8 cellular contexts compared by ENCODE assay signal in the genomic region with DNA sequence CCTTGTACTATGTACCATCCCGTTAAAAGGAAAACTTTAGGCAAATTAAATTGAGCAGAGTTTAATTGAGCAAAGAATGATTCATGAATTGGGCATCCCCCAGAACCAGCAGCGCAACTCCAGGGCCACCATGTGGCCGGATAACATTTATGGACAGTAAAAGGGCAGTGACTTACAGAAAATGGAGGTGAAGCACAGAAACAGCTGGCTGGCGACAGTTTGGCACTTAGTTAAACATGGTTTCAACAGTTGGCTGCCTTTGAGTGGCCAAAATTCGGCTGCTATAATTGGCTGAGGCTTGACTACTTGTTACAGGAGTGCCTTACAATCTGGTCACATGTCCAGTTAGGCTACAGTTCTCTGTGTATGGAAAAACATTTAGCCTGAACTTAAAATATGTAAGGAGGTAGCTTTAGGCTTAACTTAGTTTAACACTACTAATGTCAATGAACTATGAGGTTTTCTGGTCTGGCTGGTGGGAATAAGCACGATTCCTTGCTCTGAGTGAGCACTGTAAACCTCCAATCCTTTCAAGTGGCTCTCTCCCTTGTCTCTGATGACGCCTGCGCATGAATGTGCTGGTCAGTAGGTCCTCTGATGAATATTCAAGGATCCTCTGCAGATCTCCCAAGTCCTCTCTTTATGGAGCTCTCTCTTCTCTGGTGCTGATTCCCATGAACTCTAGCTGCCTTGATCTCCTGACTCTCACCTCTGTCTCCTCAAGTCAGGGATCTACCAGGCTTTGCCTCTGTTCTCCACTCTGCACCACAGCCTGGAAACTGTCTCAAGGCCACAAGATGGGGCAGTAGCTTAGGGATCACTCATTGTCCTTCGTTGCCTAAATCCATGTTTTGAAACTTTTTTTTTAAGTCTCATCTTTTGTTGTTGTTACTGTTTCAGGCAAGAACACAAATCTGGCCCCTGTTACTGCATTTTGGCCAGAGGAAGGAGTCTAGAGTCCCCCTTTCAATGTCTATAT. TPM values are rescaled to one million over a fixed set of nuclear protein-coding genes. Genes with fewer than 3 reads are reported as not detected.
A peak's percentile ranks its signal among the peaks of the same experiment; 100 is the strongest.
DNase-seq lines count a peak whose midpoint lies in the region; ATAC-seq and TF ChIP-seq lines count a peak whose summit lies in the region.

No MANE protein-coding gene starts in this region.

- peak; percentile 6 for TF ChIP-seq CTCF in GM12865 (IDR thresholded peaks at IDR 0.05; ENCODE audit: insufficient read depth, low read depth, low read length, missing control alignments)
- peak; percentile 81 for TF ChIP-seq CTCF in PC-3 (conservative IDR thresholded peaks at IDR 0.05; ENCODE audit: low read depth, low read length)
- TF ChIP-seq CTCF in osteoblast (IDR thresholded peaks at IDR 0.05; ENCODE audit: extremely low read depth, low read depth, low read length), result peak; percentile 77

- intact Hi-C loops in PC-3 (cut with micrococcal nuclease), result loop anchor here (1.0 to 2.0 kb wide), 6 partner anchors 39 to 267 kb away; a partner anchor contains a TSS

- CTCF ChIA-PET in PC-3 (lab: Charles Lee), result interaction anchor here (0.5 to 1.9 kb wide), 16 partner anchors 10 to 682 kb away, joined by 3 to 20 read pairs (median 4); no protein-coding TSS in a partner anchor

- H3K9me2 ChIP-seq in PC-3 (replicated peaks; ENCODE audit: low read length), result no peaks in the 10 kb centered on the region

- no peak overlapping the region for H3K4me3 ChIP-seq in GM12865 (ENCODE audit: low read depth, low read length)
- peak overlapping the region; percentile 26 for H3K4me3 ChIP-seq in PC-3 (ENCODE audit: low read length)
- no peak overlapping the region for H3K4me3 ChIP-seq in esophagus (ENCODE audit: low read depth in 1 of 2, low read length in 2 of 2)
- peak overlapping the region; percentile 49 for H3K4me3 ChIP-seq in osteoblast (ENCODE audit: insufficient read depth, low read length)

- peak overlapping the region; percentile 43 for H3K9ac ChIP-seq in PC-3 (ENCODE audit: low read length)

- H3K4me2 ChIP-seq in PC-3 (ENCODE audit: low read length) (peak overlapping the region; percentile 65), osteoblast (ENCODE audit: insufficient read depth, low read length) (peak overlapping the region; percentile 88)

- no peaks in the 10 kb centered on the region for H3K36me3 ChIP-seq in PC-3 (ENCODE audit: low read depth, low read length)
- H3K36me3 ChIP-seq in esophagus (ENCODE audit: control insufficient read depth in 2 of 2, insufficient read depth in 2 of 2, low read length in 1 of 2), result no peaks in the 10 kb centered on the region
- H3K36me3 ChIP-seq in osteoblast (ENCODE audit: insufficient read depth, low read length), result no peaks in the 10 kb centered on the region

- H2AFZ ChIP-seq in PC-3 (ENCODE audit: low read length) (peak overlapping the region; percentile 88), osteoblast (ENCODE audit: low read length) (peak overlapping the region; percentile 73)

- WGBS in esophagus, 2 donors, result 62 to 72% methylated on average over 9 of the region's 9 CpGs

- no TSS peak for BruUV-seq in PC-3 (replicated peaks; lab: Mats Ljungman, UMichigan)

- H3K79me2 ChIP-seq in PC-3 (ENCODE audit: low read length), result no peaks in the 10 kb centered on the region
- no peaks in the 10 kb centered on the region for H3K79me2 ChIP-seq in osteoblast (ENCODE audit: insufficient read depth, low read length)

- H4K20me1 ChIP-seq in PC-3 (ENCODE audit: low read length) (no peaks in the 10 kb centered on the region), osteoblast (ENCODE audit: insufficient read depth, low read length) (no peaks in the 10 kb centered on the region)

- H3K27me3 ChIP-seq in PC-3 (ENCODE audit: low read length), result no peaks in the 10 kb centered on the region
- H3K27me3 ChIP-seq in esophagus (ENCODE audit: control insufficient read depth in 1 of 2, insufficient read depth in 2 of 2, low read length in 2 of 2), result no peaks in the 10 kb centered on the region
- no peaks in the 10 kb centered on the region for H3K27me3 ChIP-seq in osteoblast (ENCODE audit: insufficient read depth, low read length)

- peak; percentile 92 for ATAC-seq in PC-3
- ATAC-seq in HG02798 (IDR thresholded peaks at IDR 0.05; ENCODE audit: poor library complexity, unreplicated experiment), result no peak
- no peak for ATAC-seq in HG02610 (IDR thresholded peaks at IDR 0.05; ENCODE audit: unreplicated experiment)
- no peak for ATAC-seq in HG03354 (IDR thresholded peaks at IDR 0.05; ENCODE audit: poor library complexity, severe bottlenecking, unreplicated experiment)

- peak overlapping the region; percentile 64 for H3K27ac ChIP-seq in PC-3 (ENCODE audit: low read length)
- peak overlapping the region; percentile 10 to 24 for H3K27ac ChIP-seq in esophagus (ENCODE audit: low read depth in 2 of 2, low read length in 1 of 2)
- peak overlapping the region; percentile 75 for H3K27ac ChIP-seq in osteoblast (ENCODE audit: low read depth, low read length)

- H3K4me1 ChIP-seq in PC-3 (ENCODE audit: insufficient read depth, low read length) (peaks cover 22% of the 10 kb centered on the region), esophagus (ENCODE audit: control insufficient read depth in 2 of 2, insufficient read depth in 2 of 2, low read length in 1 of 2) (peaks cover 0 to 4% of the 10 kb centered on the region in 2 donors), osteoblast (ENCODE audit: insufficient read depth, low read length) (peaks cover 28% of the 10 kb centered on the region)

- H3F3A ChIP-seq in PC-3 (ENCODE audit: low read length, unreplicated experiment), result no peaks in the 10 kb centered on the region

- no peak for DNase-seq in GM12865 (ENCODE audit: low read depth)
- DNase-seq in PC-3, result peak; percentile 89
- no peak for DNase-seq in osteoblast (ENCODE audit: insufficient read length, low spot score, missing footprints)
- no peak for DNase-seq in NCI-H2227 treated with DMSO at 0.1 percent for 48 hours (lab: John Stamatoyannopoulos, UW)

- POLR2A ChIA-PET in PC-3 (lab: Charles Lee; ENCODE audit: unreplicated experiment), result interaction anchor here (0.6 kb wide), 1 partner anchor 15 kb away, joined by 3 read pairs; no protein-coding TSS in a partner anchor

- H3K9me3 ChIP-seq in PC-3 (ENCODE audit: low read length) (no peaks in the 10 kb centered on the region), esophagus (ENCODE audit: control insufficient read depth in 2 of 2, insufficient read depth in 1 of 2, low read depth in 1 of 2, low read length in 1 of 2) (no peaks in the 10 kb centered on the region), osteoblast (ENCODE audit: low read depth, low read length) (no peaks in the 10 kb centered on the region)

RNA-seq across cellular contexts. Expression of a gene that starts 24.4 kb away (rescaled TPM):
- total RNA-seq in PC-3 (2014; rRNA removed) (1.7 and 3.8 TPM in 2 replicates), osteoblast (120 and 144 TPM in 2 replicates)
- 10 to 100 TPM; 10.7 to 17.5 TPM for polyA plus RNA-seq in esophagus

Comparison
In these comparisons a context has a peak if more than half of its experiments do, and no peak if none do; other contexts are left out.
1. H3K4me3 ChIP-seq: peak in PC-3 (single experiment) and osteoblast (single experiment); none in GM12865 (single experiment) and esophagus (0 of 2).
2. CTCF ChIP-seq: peak in every context shown above with its lines; median percentile 81 in PC-3; 77 in osteoblast; 6 in GM12865.
3. H3K27ac ChIP-seq: peak in every context shown above with its lines; median percentile 75 in osteoblast; 64 in PC-3; 17 in esophagus.
4. RNA of a gene that starts 24.4 kb away (total RNA-seq): 120 to 144 TPM in osteoblast; 1.7 to 3.8 TPM in PC-3; every median in the first group is over 10 times any median in the second.